In genomic region chr19:508204-509150, GRCh38 we compare ENCODE assay signal across 8 cellular contexts. TPM values are rescaled to one million over a fixed set of nuclear protein-coding genes. Genes with fewer than 3 reads are reported as not detected.
DNase-seq lines count a peak whose midpoint lies in the region; ATAC-seq and TF ChIP-seq lines count a peak whose summit lies in the region.

No MANE protein-coding gene starts in this region.

- peaks cover 14% of the 10 kb centered on the region for H4K20me1 ChIP-seq in BLaER1
- no peaks in the 10 kb centered on the region for H4K20me1 ChIP-seq in MM.1S (ENCODE audit: insufficient read depth, low read length)

- no peaks in the 10 kb centered on the region for H3K9me2 ChIP-seq in MM.1S (replicated peaks; ENCODE audit: insufficient read depth, low read length)

- peaks cover 12% of the 10 kb centered on the region for H3K36me3 ChIP-seq in BLaER1
- no peaks in the 10 kb centered on the region for H3K36me3 ChIP-seq in MM.1S (replicated peaks; ENCODE audit: insufficient read depth, low read length)
- no peaks in the 10 kb centered on the region for H3K36me3 ChIP-seq in duodenal mucosa (ENCODE audit: control insufficient read depth in 1 of 2, insufficient read depth in 2 of 2, low read length in 2 of 2)

- H3K4me3 ChIP-seq in BLaER1: peak overlapping the region; percentile 91
- H3K4me3 ChIP-seq in MM.1S (ENCODE audit: low read length): peak overlapping the region; percentile 95
- peak overlapping the region; percentile 80 to 83 for H3K4me3 ChIP-seq in duodenal mucosa (ENCODE audit: low read depth in 1 of 2, low read length in 2 of 2)

- no peaks in the 10 kb centered on the region for H3K9me3 Mint-ChIP-seq in neural crest cell

- H3K9ac ChIP-seq in BLaER1: peak overlapping the region; percentile 92
- H3K9ac ChIP-seq in MM.1S (ENCODE audit: low read length): peak overlapping the region; percentile 95; the same call in 1 of the 2 replicates
- H3K9ac ChIP-seq in duodenal mucosa (ENCODE audit: low read depth in 1 of 2, low read length in 2 of 2): peak overlapping the region; percentile 55 to 57

- DNase-seq in MM.1S (no peak), neural crest cell (ENCODE audit: low read depth, low spot score) (no peak), NCI-H82 (lab: John Stamatoyannopoulos, UW) (no peak), midbrain (lab: John Stamatoyannopoulos, UW) (no peak), NCI-H2196 (lab: John Stamatoyannopoulos, UW; ENCODE audit: unreplicated experiment) (no peak)

- H3K27ac ChIP-seq in BLaER1 (peak overlapping the region; percentile 95), MM.1S (ENCODE audit: low read length) (no peak overlapping the region), duodenal mucosa (ENCODE audit: low read depth, low read length) (no peak overlapping the region)

- TF ChIP-seq CTCF in MM.1S (IDR thresholded peaks at IDR 0.05; ENCODE audit: low read length): no peak
- no peak for TF ChIP-seq CTCF in neural crest cell (conservative IDR thresholded peaks at IDR 0.05)

- no peak for ATAC-seq in HG02870 (IDR thresholded peaks at IDR 0.05; ENCODE audit: unreplicated experiment)

- peak overlapping the region; percentile 91 for H3K27ac Mint-ChIP-seq in neural crest cell (ENCODE audit: unreplicated experiment)

- no peaks in the 10 kb centered on the region for H3K27me3 ChIP-seq in BLaER1
- H3K27me3 ChIP-seq in MM.1S (replicated peaks; ENCODE audit: insufficient read depth, low read length): peaks cover 13% of the 10 kb centered on the region; the same call in 1 of the 2 replicates
- peaks cover 0 to 6% of the 10 kb centered on the region in 2 donors for H3K27me3 ChIP-seq in duodenal mucosa (ENCODE audit: control insufficient read depth in 1 of 2, insufficient read depth in 2 of 2, low read length in 2 of 2)

- H2AFZ ChIP-seq in MM.1S (ENCODE audit: low read length): peak overlapping the region; percentile 92

- peak overlapping the region; percentile 94 for H3K4me3 Mint-ChIP-seq in neural crest cell

- peaks cover 15% of the 10 kb centered on the region for H3F3A ChIP-seq in MM.1S (ENCODE audit: insufficient read depth, low read length)

- H3K9me3 ChIP-seq in BLaER1: no peaks in the 10 kb centered on the region
- no peaks in the 10 kb centered on the region for H3K9me3 ChIP-seq in MM.1S (replicated peaks; ENCODE audit: insufficient read depth, low read length)
- H3K9me3 ChIP-seq in duodenal mucosa (ENCODE audit: control insufficient read depth in 1 of 2, low read length in 2 of 2): no peaks in the 10 kb centered on the region

- H3K4me1 ChIP-seq in BLaER1: peaks cover 69% of the 10 kb centered on the region
- H3K4me1 ChIP-seq in MM.1S (ENCODE audit: low read length): peaks cover 14% of the 10 kb centered on the region; the same call in 1 of the 2 replicates
- peaks cover 17 to 33% of the 10 kb centered on the region in 2 donors for H3K4me1 ChIP-seq in duodenal mucosa (ENCODE audit: control insufficient read depth in 1 of 2, insufficient read depth in 2 of 2, low read length in 2 of 2)

- H3K4me2 ChIP-seq in BLaER1 (peak overlapping the region; percentile 99), MM.1S (ENCODE audit: low read depth, low read length) (peak overlapping the region; percentile 94)

- H3K27me3 Mint-ChIP-seq in neural crest cell (ENCODE audit: low read depth): peaks cover 8% of the 10 kb centered on the region

- peaks cover 3% of the 10 kb centered on the region for H3K36me3 Mint-ChIP-seq in neural crest cell (ENCODE audit: low read depth)

- H3K4me1 Mint-ChIP-seq in neural crest cell: peaks cover 33% of the 10 kb centered on the region

- peaks cover 14% of the 10 kb centered on the region for H3K79me2 ChIP-seq in MM.1S (ENCODE audit: low read length)

RNA-seq across cellular contexts. Expression of gene TPGS1, which starts 1.2 kb away (rescaled TPM):
- 22.3 TPM in 2 replicates for total RNA-seq in neural crest cell

RNA-seq across cellular contexts. Expression of gene MADCAM1, which starts 12.2 kb away (rescaled TPM):
- 0.75 and 1.1 TPM in 2 replicates for total RNA-seq in neural crest cell

RNA-seq across cellular contexts. Expression of gene CDC34, which starts 23.1 kb away (rescaled TPM):
- 106 and 111 TPM in 2 replicates for total RNA-seq in neural crest cell

RNA-seq across cellular contexts. Expression of gene GZMM, which starts 35.4 kb away (rescaled TPM):
- not detected in 2 replicates for total RNA-seq in neural crest cell

RNA-seq across cellular contexts. Expression of gene SHC2, which starts 47.6 kb away (rescaled TPM):
- 39.0 and 45.2 TPM in 2 replicates for total RNA-seq in neural crest cell
